Comparison of ENCODE assay signal across 8 cellular contexts in genomic region chr14:20609215-20610001, GRCh38. TPM values are rescaled to one million over a fixed set of nuclear protein-coding genes. Genes with fewer than 3 reads are reported as not detected.
A peak's percentile ranks its signal among the peaks of the same experiment; 100 is the strongest.
DNase-seq lines count a peak whose midpoint lies in the region; ATAC-seq, FAIRE-seq and TF ChIP-seq lines count a peak whose summit lies in the region.

No MANE protein-coding gene starts in this region.

- H3K4me3 ChIP-seq in Loucy (ENCODE audit: low read length, poor library complexity, severe bottlenecking) = peak overlapping the region; percentile 77
- peak overlapping the region; percentile 95 for H3K4me3 ChIP-seq in neural progenitor cell
- peak overlapping the region; percentile 86 to 94 (median 91) for H3K4me3 ChIP-seq in upper lobe of left lung

- H2AFZ ChIP-seq in Loucy (ENCODE audit: low read length) (peak overlapping the region; percentile 94), neural progenitor cell (replicated peaks) (peak overlapping the region; percentile 72)

- no peaks in the 10 kb centered on the region for H3K36me3 Mint-ChIP-seq in neural progenitor cell

- TF ChIP-seq CTCF in Loucy (conservative IDR thresholded peaks at IDR 0.05; ENCODE audit: low read length) = peak; percentile 100
- peak; percentile 98 for TF ChIP-seq CTCF in neural progenitor cell (IDR thresholded peaks at IDR 0.05)
- peak; percentile 87 to 97 (median 94) for TF ChIP-seq CTCF in upper lobe of left lung (IDR thresholded peaks at IDR 0.05)

- DNase-seq in Right ventricle myocardium inferior (ENCODE audit: missing footprints) (peak; percentile 80), cardiac septum (ENCODE audit: low spot score) (no peak), RKO (ENCODE audit: low spot score) (peak; percentile 95), frontal cortex (ENCODE audit: low spot score in 2 of 2) (peak; percentile 79 to 84), neural progenitor cell (ENCODE audit: low spot score) (peak; percentile 92), upper lobe of left lung (peak; percentile 82 to 90)
- peak; percentile 62 for DNase-seq in activated naive CD4-positive, alpha-beta T cell treated with Interleukin-2 at 50 U/mL for 16 hours

- H3K79me2 ChIP-seq in Loucy (ENCODE audit: insufficient read depth, low read length) = no peaks in the 10 kb centered on the region
- H3K79me2 ChIP-seq in neural progenitor cell (ENCODE audit: low read depth) = no peaks in the 10 kb centered on the region

- no peak overlapping the region for H3K27ac ChIP-seq in neural progenitor cell
- H3K27ac ChIP-seq in upper lobe of left lung = peak overlapping the region; percentile 34 to 86 (median 67)

- H3K4me2 ChIP-seq in Loucy (ENCODE audit: low read depth, low read length, poor library complexity, severe bottlenecking) = peak overlapping the region; percentile 74
- H3K4me2 ChIP-seq in neural progenitor cell = peak overlapping the region; percentile 87

- no peaks in the 10 kb centered on the region for H3K9me3 Mint-ChIP-seq in neural progenitor cell

- peak overlapping the region; percentile 72 for H3K9ac ChIP-seq in Loucy (ENCODE audit: low read depth, low read length, poor library complexity, severe bottlenecking)
- peak overlapping the region; percentile 31 for H3K9ac ChIP-seq in neural progenitor cell

- H3K27me3 Mint-ChIP-seq in neural progenitor cell (ENCODE audit: insufficient read depth, low read depth) = no peaks in the 10 kb centered on the region

- FAIRE-seq in frontal cortex (lab: Jason Lieb, UNC) = no peak

- WGBS in upper lobe of left lung, 2 donors = 0 to 1% methylated on average over 23 to 42 of the region's 44 CpGs

- peak; percentile 61 for ATAC-seq in Right ventricle myocardium inferior
- peak; percentile 84 to 88 for ATAC-seq in upper lobe of left lung (ENCODE audit: low FRiP score in 2 of 2)

- no peak for TF ChIP-seq POLR2A in upper lobe of left lung (IDR thresholded peaks at IDR 0.05)

- H3K9me2 ChIP-seq in Loucy (replicated peaks; ENCODE audit: low read depth, low read length) = no peaks in the 10 kb centered on the region

- no peak for TF ChIP-seq EP300 in upper lobe of left lung (IDR thresholded peaks at IDR 0.05)

- H4K20me1 ChIP-seq in Loucy (ENCODE audit: insufficient read depth, low read length, poor library complexity, severe bottlenecking) (no peaks in the 10 kb centered on the region), neural progenitor cell (ENCODE audit: low read depth) (no peaks in the 10 kb centered on the region)

- 0 out of 2 replicates have a peak, but pooled peaks cover 2% of the 10 kb centered on the region for H3F3A ChIP-seq in Loucy (ENCODE audit: low read depth)
- H3F3A ChIP-seq in neural progenitor cell (ENCODE audit: low read depth) = peaks cover 17% of the 10 kb centered on the region

- H3K27ac Mint-ChIP-seq in neural progenitor cell = no peak overlapping the region

- H3K36me3 ChIP-seq in Loucy (ENCODE audit: insufficient read depth, low read length) (no peaks in the 10 kb centered on the region), neural progenitor cell (no peaks in the 10 kb centered on the region), upper lobe of left lung (no peaks in the 10 kb centered on the region)

- no peaks in the 10 kb centered on the region for H3K27me3 ChIP-seq in Loucy (ENCODE audit: insufficient read depth, low read length, poor library complexity, severe bottlenecking)
- H3K27me3 ChIP-seq in neural progenitor cell = peaks cover 27% of the 10 kb centered on the region
- H3K27me3 ChIP-seq in upper lobe of left lung = no peaks in the 10 kb centered on the region

- H3K9me3 ChIP-seq in Loucy (ENCODE audit: insufficient read depth, low read depth, low read length) (no peaks in the 10 kb centered on the region), neural progenitor cell (ENCODE audit: low read depth) (no peaks in the 10 kb centered on the region), upper lobe of left lung (no peaks in the 10 kb centered on the region)

- intact Hi-C loops in Right ventricle myocardium inferior (cut with DNase I) = loop anchor here (1.0 to 5.0 kb wide), 3 partner anchors 77 to 282 kb away; partner anchors contain the start of gene PIP4P1
- intact Hi-C loops in cardiac septum (cut with DNase I) = loop anchor here (2.0 to 10.0 kb wide), 4 partner anchors 75 to 277 kb away; partner anchors contain the start of genes CCNB1IP1, PIP4P1 and TEP1

- H3K4me1 Mint-ChIP-seq in neural progenitor cell = peaks cover under 1% of the 10 kb centered on the region

- H3K4me1 ChIP-seq in Loucy (ENCODE audit: insufficient read depth, low read length, poor library complexity, severe bottlenecking) (peaks cover 34% of the 10 kb centered on the region), neural progenitor cell (no peaks in the 10 kb centered on the region), upper lobe of left lung (peaks cover 0 to 22% (median 6%) of the 10 kb centered on the region in 4 donors)

- no peak overlapping the region for H3K4me3 Mint-ChIP-seq in neural progenitor cell

RNA-seq across cellular contexts. Expression of gene RNASE12, which starts 18.2 kb away (rescaled TPM):
- total RNA-seq in Right ventricle myocardium inferior (not detected), cardiac septum (not detected), frontal cortex (not detected), neural progenitor cell (ENCODE audit: low replicate concordance) (not detected in 2 replicates), upper lobe of left lung (not detected)

RNA-seq across cellular contexts. Expression of gene RNASE11, which starts 21.6 kb away (rescaled TPM):
- total RNA-seq in Right ventricle myocardium inferior = not detected
- not detected for total RNA-seq in cardiac septum
- total RNA-seq in frontal cortex = not detected
- not detected in 2 replicates for total RNA-seq in neural progenitor cell (ENCODE audit: low replicate concordance)
- not detected for total RNA-seq in upper lobe of left lung

RNA-seq across cellular contexts. Expression of gene OR6S1, which starts 32.1 kb away (rescaled TPM):
- total RNA-seq in Right ventricle myocardium inferior (not detected), cardiac septum (not detected), frontal cortex (not detected), neural progenitor cell (ENCODE audit: low replicate concordance) (not detected in 2 replicates), upper lobe of left lung (not detected)

RNA-seq across cellular contexts. Expression of gene RNASE9, which starts 48.6 kb away (rescaled TPM):
- total RNA-seq in Right ventricle myocardium inferior (not detected), cardiac septum (not detected), frontal cortex (not detected), neural progenitor cell (ENCODE audit: low replicate concordance) (not detected in 2 replicates), upper lobe of left lung (not detected)
